In genomic region chr15:73872370-73872769, GRCh38 we compare ENCODE assay signal across 29 cellular contexts. TPM values are rescaled to one million over a fixed set of nuclear protein-coding genes. Genes with fewer than 3 reads are reported as not detected.
DNase-seq lines count a peak whose midpoint lies in the region; ATAC-seq, FAIRE-seq and TF ChIP-seq lines count a peak whose summit lies in the region.
"Had no signal": no experiment of that assay in that cellular context is flagged by ENCODE, and none has a peak within 500 bp of the region (broad histone marks: within the 10 kb centered on the region; RNA-seq: fewer than 3 reads in every experiment).

No MANE protein-coding gene starts in this region.

- no peak overlapping the region for H3K4ac ChIP-seq in IMR-90 (ENCODE audit: low read depth, low read length)

- dilution Hi-C loops in IMR-90 (cut with HindIII; ENCODE audit: low sequenced_read_pairs, unreplicated experiment): no loop called here

- H3K9ac ChIP-seq in IMR-90 (ENCODE audit: low read depth, low read length): no peak overlapping the region

- H3K36me3 Mint-ChIP-seq in CD8-positive, alpha-beta memory T cell: no peaks in the 10 kb centered on the region
- H3K36me3 Mint-ChIP-seq: CD8-positive, alpha-beta T cell; stimulated activated memory B cell treated with anti-CD40 and anti-IgM and Interleukin-4, amounts not matched to agents 10 μg/mL and 1 μg/mL and 100 μg/mL, for 72 hours had no signal

- no peaks in the 10 kb centered on the region for H3K9me3 Mint-ChIP-seq in CD8-positive, alpha-beta memory T cell
- H3K9me3 Mint-ChIP-seq: activated CD8-positive, alpha-beta T cell treated with anti-CD3 and anti-CD28 coated beads for 36 hours; CD8-positive, alpha-beta T cell; central memory CD8-positive, alpha-beta T cell; stimulated activated memory B cell treated with anti-CD40 and anti-IgM and Interleukin-4, amounts not matched to agents 10 μg/mL and 1 μg/mL and 100 μg/mL, for 72 hours had no signal

- H2BK5ac ChIP-seq in IMR-90 (ENCODE audit: low read depth, low read length, poor library complexity, severe bottlenecking): no peak overlapping the region

- ATAC-seq in IMR-90 (ENCODE audit: low read depth): no peak
- ATAC-seq: activated CD8-positive, alpha-beta T cell treated with anti-CD3 and anti-CD28 coated beads for 36 hours; CD8-positive, alpha-beta T cell; left cardiac atrium; stimulated activated memory B cell treated with anti-CD40 and anti-IgM and Interleukin-4, amounts not matched to agents 10 μg/mL and 1 μg/mL and 100 μg/mL, for 72 hours had no signal

- peaks cover 63% of the 10 kb centered on the region for H3K27me3 ChIP-seq in IMR-90 (ENCODE audit: control insufficient read depth, insufficient read depth, low read length)
- peaks cover 12% of the 10 kb centered on the region for H3K27me3 ChIP-seq in bronchial epithelial cell (ENCODE audit: control insufficient read depth, insufficient read depth, low read length)
- no peaks in the 10 kb centered on the region for H3K27me3 ChIP-seq in CD8-positive, alpha-beta memory T cell (ENCODE audit: insufficient read depth, low read length, poor library complexity, severe bottlenecking)
- H3K27me3 ChIP-seq: testis, uterus had no signal

- H2BK20ac ChIP-seq in IMR-90 (ENCODE audit: low read depth, low read length): no peak overlapping the region

- no peak for TF ChIP-seq RAD21 in IMR-90 (IDR thresholded peaks at IDR 0.05; ENCODE audit: low read length)

- H3K36me3 ChIP-seq in IMR-90 (ENCODE audit: control insufficient read depth, insufficient read depth, low read length): no peaks in the 10 kb centered on the region
- H3K36me3 ChIP-seq in bronchial epithelial cell (ENCODE audit: control insufficient read depth, insufficient read depth, low read length): no peaks in the 10 kb centered on the region
- no peaks in the 10 kb centered on the region for H3K36me3 ChIP-seq in CD8-positive, alpha-beta memory T cell (ENCODE audit: insufficient read depth, low read length)
- H3K36me3 ChIP-seq: adrenal gland, uterus had no signal

- no TSS peak for BruUV-seq in IMR-90 (replicated peaks; lab: Mats Ljungman, UMichigan)

- intact Hi-C loops in IMR-90 (cut with micrococcal nuclease) (no loop called here), cardiac septum (cut with DNase I) (no loop called here)

- no peak for FAIRE-seq in bronchial epithelial cell (lab: Jason Lieb, UNC)
- FAIRE-seq: small intestine had no signal

- CTCF ChIA-PET in IMR-90 (lab: Yijun Ruan, JAX): interaction anchor here (1.3 kb wide), 1 partner anchor 34 kb away, joined by 4 read pairs; no protein-coding TSS in a partner anchor
- CTCF ChIA-PET in CD8-positive, alpha-beta memory T cell (lab: Charles Lee): interaction anchor here (0.5 to 3.0 kb wide), 3 partner anchors 34 to 97 kb away, joined by 3 to 13 read pairs (median 3); no protein-coding TSS in a partner anchor

- H2AFZ ChIP-seq in IMR-90 (replicated peaks; ENCODE audit: low read length, poor library complexity): no peak overlapping the region

- no peaks in the 10 kb centered on the region for H3K4me1 ChIP-seq in IMR-90 (ENCODE audit: control insufficient read depth, insufficient read depth, low read length)
- H3K4me1 ChIP-seq in CD8-positive, alpha-beta memory T cell (ENCODE audit: insufficient read depth, low read length): no peaks in the 10 kb centered on the region
- H3K4me1 ChIP-seq: adrenal gland, uterus had no signal

- H2BK120ac ChIP-seq in IMR-90 (ENCODE audit: low read depth, low read length): no peak overlapping the region

- H3K27me3 Mint-ChIP-seq in CD8-positive, alpha-beta memory T cell: peaks cover 13 to 77% of the 10 kb centered on the region in 2 donors

- no peak overlapping the region for H4K91ac ChIP-seq in IMR-90 (ENCODE audit: insufficient read depth, low read depth, low read length)

- H3K4me2 ChIP-seq in IMR-90 (ENCODE audit: low read depth, low read length): no peak overlapping the region

- H4K20me1 ChIP-seq in IMR-90 (ENCODE audit: insufficient read depth, low read length): 0 out of 2 replicates have a peak, but pooled peaks cover 4% of the 10 kb centered on the region

- H3K23ac ChIP-seq in IMR-90 (ENCODE audit: low read depth, low read length): no peak overlapping the region

- H3K27ac Mint-ChIP-seq in CD8-positive, alpha-beta memory T cell: no peak overlapping the region
- H3K27ac Mint-ChIP-seq: activated CD8-positive, alpha-beta T cell treated with anti-CD3 and anti-CD28 coated beads for 36 hours; CD8-positive, alpha-beta T cell; naive B cell; stimulated activated memory B cell treated with anti-CD40 and anti-IgM and Interleukin-4, amounts not matched to agents 10 μg/mL and 1 μg/mL and 100 μg/mL, for 72 hours had no signal

- no peak overlapping the region for H2AK9ac ChIP-seq in IMR-90 (replicated peaks; ENCODE audit: low read depth, low read length, poor library complexity)

- H3K9me3 ChIP-seq in IMR-90 (ENCODE audit: control insufficient read depth, insufficient read depth, low read length): no peaks in the 10 kb centered on the region
- H3K9me3 ChIP-seq in CD8-positive, alpha-beta memory T cell (ENCODE audit: low read length): no peaks in the 10 kb centered on the region
- H3K9me3 ChIP-seq: adrenal gland, testis, uterus had no signal

- H3K14ac ChIP-seq in IMR-90 (replicated peaks; ENCODE audit: low read depth, low read length): no peak overlapping the region

- H3K4me1 Mint-ChIP-seq in CD8-positive, alpha-beta memory T cell: no peaks in the 10 kb centered on the region
- H3K4me1 Mint-ChIP-seq: central memory CD8-positive, alpha-beta T cell; naive B cell; stimulated activated memory B cell treated with anti-CD40 and anti-IgM and Interleukin-4, amounts not matched to agents 10 μg/mL and 1 μg/mL and 100 μg/mL, for 72 hours had no signal

- no peak overlapping the region for H3K18ac ChIP-seq in IMR-90 (ENCODE audit: low read depth, low read length)

- no peak overlapping the region for H3K4me3 ChIP-seq in IMR-90 (ENCODE audit: insufficient read depth, low read depth, low read length)
- H3K4me3 ChIP-seq in bronchial epithelial cell (ENCODE audit: low read depth, low read length): no peak overlapping the region
- H3K4me3 ChIP-seq in CD8-positive, alpha-beta memory T cell (ENCODE audit: low read length): no peak overlapping the region
- H3K4me3 ChIP-seq: adrenal gland, testis, uterus had no signal

- H4K5ac ChIP-seq in IMR-90 (ENCODE audit: low read depth, low read length): no peak overlapping the region

- no peaks in the 10 kb centered on the region for H3K9me1 ChIP-seq in IMR-90 (ENCODE audit: insufficient read depth, low read length)

- no peak overlapping the region for H3K27ac ChIP-seq in IMR-90 (ENCODE audit: insufficient read depth, low read length)
- no peak overlapping the region for H3K27ac ChIP-seq in CD8-positive, alpha-beta memory T cell (ENCODE audit: low read depth, low read length)
- H3K27ac ChIP-seq: adrenal gland, testis, uterus had no signal

- no peaks in the 10 kb centered on the region for H3K79me1 ChIP-seq in IMR-90 (ENCODE audit: low read depth in 1 of 2, low read length in 2 of 2)

- 55% methylated on average over 2 of the region's 5 CpGs; no CpG with 5 or more reads in 1 of the 2 experiments for WGBS in IMR-90 (ENCODE audit: extremely low coverage in 2 of 2, insufficient read length in 1 of 2), 2 experiments

- TF ChIP-seq CTCF in IMR-90 (conservative IDR thresholded peaks at IDR 0.05; ENCODE audit: low read depth, low read length) (no peak), bronchial epithelial cell (IDR thresholded peaks at IDR 0.05; ENCODE audit: insufficient read depth, low read length, severe bottlenecking) (no peak), GM13977 (IDR thresholded peaks at IDR 0.05; ENCODE audit: extremely low read depth, insufficient read depth, missing control alignments) (no peak)

- no peak overlapping the region for H3K4me3 Mint-ChIP-seq in CD8-positive, alpha-beta memory T cell
- H3K4me3 Mint-ChIP-seq: activated CD8-positive, alpha-beta T cell treated with anti-CD3 and anti-CD28 coated beads for 36 hours; CD8-positive, alpha-beta T cell; central memory CD8-positive, alpha-beta T cell; naive B cell; stimulated activated memory B cell treated with anti-CD40 and anti-IgM and Interleukin-4, amounts not matched to agents 10 μg/mL and 1 μg/mL and 100 μg/mL, for 72 hours had no signal

- H2AK5ac ChIP-seq in IMR-90 (ENCODE audit: low read depth, low read length): no peak overlapping the region

- no peak overlapping the region for H2BK15ac ChIP-seq in IMR-90 (ENCODE audit: low read depth, low read length)

- DNase-seq in EH (ENCODE audit: low read depth) (peak; percentile 58), IMR-90 (peak; percentile 18), bronchial epithelial cell (ENCODE audit: low read depth) (peak; percentile 29), left kidney (ENCODE audit: low read depth, low spot score) (peak; percentile 23), cardiac septum (ENCODE audit: low spot score) (no peak), GM13977 (ENCODE audit: low spot score) (no peak), medulla oblongata (ENCODE audit: extremely low spot score) (no peak)
- no peak for DNase-seq in CD8-positive, alpha-beta memory T cell
- DNase-seq: activated CD8-positive, alpha-beta T cell treated with anti-CD3 and anti-CD28 coated beads for 36 hours; activated T-cell treated with anti-CD3 and anti-CD28 coated beads, Interleukin-2, amount 50 U/mL, for 1 hour; adrenal gland; CD8-positive, alpha-beta T cell; glutamatergic neuron; left cardiac atrium; naive B cell; NCI-H146; NCI-H2171; NCI-H526; occipital lobe; stimulated activated CD4-positive, alpha-beta T cell treated with anti-CD3 and anti-CD28 coated beads, Interleukin-2, amount 100 ng/mL, for 24 hours; T-helper 9 cell; testis; uterus had no signal

- no peak for TF ChIP-seq POLR2A in IMR-90 (IDR thresholded peaks at IDR 0.05; ENCODE audit: low read depth, low read length)

- in situ Hi-C loops in IMR-90 (cut with MboI; ENCODE audit: low sequenced_read_pairs) (loop anchor here (5.0 kb wide), 1 partner anchor 35 kb away; no protein-coding TSS in a partner anchor), GM13977 (cut with MboI; ENCODE audit: low pct_unique_long_range_greater_than_20kb, low sequenced_read_pairs, unreplicated experiment) (no loop called here)

- H4K8ac ChIP-seq in IMR-90 (ENCODE audit: low read depth in 2 of 2, low read length in 2 of 2): no peak overlapping the region

- H3K56ac ChIP-seq in IMR-90 (ENCODE audit: extremely low read depth, insufficient read depth, low read length): no peak overlapping the region

- POLR2A ChIA-PET in IMR-90 (lab: Charles Lee; ENCODE audit: unreplicated experiment): no interaction called here
- POLR2A ChIA-PET in CD8-positive, alpha-beta memory T cell (lab: Charles Lee): no interaction called here

RNA-seq across cellular contexts. Expression of gene TBC1D21, which starts 1.0 kb away (rescaled TPM):
- total RNA-seq in IMR-90 (2012; rRNA removed) (not detected in 2 replicates), bronchial epithelial cell (not detected in 2 replicates), cardiac septum (not detected)
- polyA plus RNA-seq in IMR-90 (2012; rRNA removed): not detected in 2 replicates
- not detected in 2 replicates for polyA plus RNA-seq in IMR-90 (2012; cell fraction: cytosol; rRNA removed)
- not detected in 2 replicates for polyA plus RNA-seq in IMR-90 (2012; cell fraction: nucleus; rRNA removed; ENCODE audit: low replicate concordance)
- not detected for total RNA-seq in CD8-positive, alpha-beta memory T cell
- not detected for polyA plus RNA-seq in CD8-positive, alpha-beta memory T cell
- total RNA-seq: activated CD8-positive, alpha-beta T cell treated with anti-CD3 and anti-CD28 coated beads for 36 hours; adrenal gland; CD8-positive, alpha-beta T cell; H4; left cardiac atrium; mesenteric fat pad; occipital lobe; uterus had no signal
- polyA plus RNA-seq: adrenal gland, esophagus, small intestine had no signal

RNA-seq across cellular contexts. Expression of gene LOXL1, which starts 53.9 kb away (rescaled TPM):
- total RNA-seq in IMR-90 (2012; rRNA removed) (146 and 148 TPM in 2 replicates), bronchial epithelial cell (5.3 and 7.2 TPM in 2 replicates), cardiac septum (29.1 TPM)
- 311 and 332 TPM in 2 replicates for polyA plus RNA-seq in IMR-90 (2012; rRNA removed)
- 118 and 403 TPM in 2 replicates for polyA plus RNA-seq in IMR-90 (2012; cell fraction: cytosol; rRNA removed)
- polyA plus RNA-seq in IMR-90 (2012; cell fraction: nucleus; rRNA removed; ENCODE audit: low replicate concordance): 211 and 331 TPM in 2 replicates
- 1 to 10 TPM; 1.3 to 1.5 TPM for total RNA-seq in CD8-positive, alpha-beta memory T cell
- polyA plus RNA-seq in CD8-positive, alpha-beta memory T cell: 3.1 TPM

Comparison
In these comparisons a context has a peak if more than half of its experiments do, and no peak if none do; other contexts are left out.
1. DNase-seq: peak in EH (single experiment), IMR-90 (single experiment), bronchial epithelial cell (single experiment) and left kidney (single experiment); none in cardiac septum (single experiment), CD8-positive, alpha-beta memory T cell (0 of 5), GM13977 (single experiment) and medulla oblongata (single experiment).